In genomic region chr1:52658795-52659194, GRCh38 we compare ENCODE assay signal across 14 cellular contexts. TPM values are rescaled to one million over a fixed set of nuclear protein-coding genes. Genes with fewer than 3 reads are reported as not detected.
DNase-seq lines count a peak whose midpoint lies in the region; ATAC-seq, FAIRE-seq and TF ChIP-seq lines count a peak whose summit lies in the region.
"Had no signal": no experiment of that assay in that cellular context is flagged by ENCODE, and none has a peak within 500 bp of the region (broad histone marks: within the 10 kb centered on the region; RNA-seq: fewer than 3 reads in every experiment).

No MANE protein-coding gene starts in this region.

- H3K4me3 ChIP-seq in NT2/D1 (ENCODE audit: insufficient read length, low read depth) (no peak overlapping the region), GM12878 (no peak overlapping the region), smooth muscle cell (no peak overlapping the region)

- H2AFZ ChIP-seq in GM12878 (ENCODE audit: control insufficient read depth, low read depth, low read length) (no peak overlapping the region), smooth muscle cell (ENCODE audit: low read depth) (no peak overlapping the region)

- CTCF ChIA-PET in activated naive CD4-positive, alpha-beta T cell treated with anti-CD3 and anti-CD28 coated beads, Interleukin-2, amount 10 ng/mL, durations not matched to agents 7 days and 5 days (lab: Charles Lee) = interaction anchor here (1.3 to 1.8 kb wide), 5 partner anchors 10 to 65 kb away, joined by 3 to 6 read pairs (median 4); no protein-coding TSS in a partner anchor
- CTCF ChIA-PET in GM12878 (lab: Yijun Ruan, JAX) = interaction anchor here (1.8 to 1.9 kb wide), 2 partner anchors 10 kb away, joined by 4 read pairs; no protein-coding TSS in a partner anchor

- ATAC-seq in GM12878 = peak; percentile 33
- ATAC-seq in HG02571 (IDR thresholded peaks at IDR 0.05; ENCODE audit: unreplicated experiment) = no peak
- ATAC-seq: SK-N-SH treated with all-trans-retinoic acid at 6 μM for 48 hours had no signal

- FAIRE-seq in GM12878 (lab: Jason Lieb, UNC) (no peak), H54 (lab: Jason Lieb, UNC) (no peak)
- FAIRE-seq: astrocyte had no signal

- SMC1A ChIA-PET in GM12878 (lab: Charles Lee; ENCODE audit: uncharacterized antibody, unreplicated experiment) = interaction anchor here (0.5 to 3.0 kb wide), 7 partner anchors 9 to 1952 kb away, joined by 3 to 26 read pairs (median 4); no protein-coding TSS in a partner anchor

- H3K4me3 Mint-ChIP-seq in activated naive CD4-positive, alpha-beta T cell treated with anti-CD3 and anti-CD28 coated beads, Interleukin-2, amount 50 U/mL, for 24 hours = no peak overlapping the region
- H3K4me3 Mint-ChIP-seq in activated naive CD4-positive, alpha-beta T cell treated with anti-CD3 and anti-CD28 coated beads, Interleukin-2, amount 10 ng/mL, durations not matched to agents 7 days and 5 days = no peak overlapping the region

- H3K27me3 ChIP-seq in NT2/D1 (ENCODE audit: insufficient read depth, insufficient read length) = no peaks in the 10 kb centered on the region
- H3K27me3 ChIP-seq in GM12878 (replicated peaks in 1 of 2; ENCODE audit: control insufficient read depth in 2 of 2, insufficient read depth in 2 of 2, low read length in 1 of 2) = no peaks in the 10 kb centered on the region
- no peaks in the 10 kb centered on the region for H3K27me3 ChIP-seq in smooth muscle cell (ENCODE audit: low read depth)

- intact Hi-C loops in GM12878 (cut with micrococcal nuclease; ENCODE audit: unreplicated experiment) = no loop called here

- no peak for TF ChIP-seq POLR2A in GM12878 (IDR thresholded peaks at IDR 0.05; ENCODE audit: low read depth, low read length)
- TF ChIP-seq POLR2A in H54 (IDR thresholded peaks at IDR 0.05; ENCODE audit: low read depth, low read length) = no peak

- in situ Hi-C loops in GM12878 (cut with MboI) = no loop called here

- H3K9me3 ChIP-seq in NT2/D1 (ENCODE audit: insufficient read depth, low read length) (no peaks in the 10 kb centered on the region), GM12878 (replicated peaks; ENCODE audit: control insufficient read depth, insufficient read depth, low read length) (no peaks in the 10 kb centered on the region), smooth muscle cell (replicated peaks; ENCODE audit: low read depth) (no peaks in the 10 kb centered on the region)

- H3K27me3 Mint-ChIP-seq in activated naive CD4-positive, alpha-beta T cell treated with anti-CD3 and anti-CD28 coated beads, Interleukin-2, amount 50 U/mL, for 24 hours = no peaks in the 10 kb centered on the region
- no peaks in the 10 kb centered on the region for H3K27me3 Mint-ChIP-seq in activated naive CD4-positive, alpha-beta T cell treated with anti-CD3 and anti-CD28 coated beads, Interleukin-2, amount 10 ng/mL, durations not matched to agents 7 days and 5 days

- TF ChIP-seq EP300 in GM12878 (IDR thresholded peaks at IDR 0.05; ENCODE audit: borderline replicate concordance in 1 of 2, control insufficient read depth in 1 of 2, low read depth in 2 of 2, low read length in 2 of 2) = no peak

- no peak for TF ChIP-seq CTCF in GM12878 (IDR thresholded peaks at IDR 0.05 in 2 of 3, conservative IDR thresholded peaks at IDR 0.05 in 1 of 3; ENCODE audit: control insufficient read depth in 2 of 3, extremely low read depth in 1 of 3, insufficient read depth in 1 of 3, low read depth in 3 of 3, low read length in 3 of 3)
- no peak for TF ChIP-seq CTCF in smooth muscle cell (IDR thresholded peaks at IDR 0.05; ENCODE audit: borderline replicate concordance, insufficient read depth, poor library complexity, severe bottlenecking)

- H3K79me2 ChIP-seq in GM12878 (ENCODE audit: control insufficient read depth, insufficient read depth, low read length) (no peaks in the 10 kb centered on the region), smooth muscle cell (ENCODE audit: low read depth) (no peaks in the 10 kb centered on the region)

- DNase-seq in activated naive CD4-positive, alpha-beta T cell treated with anti-CD3 and anti-CD28 coated beads, Interleukin-2, amount 10 ng/mL, durations not matched to agents 7 days and 5 days = no peak
- DNase-seq in NT2/D1 (ENCODE audit: low read depth, low spot score) (no peak), GM12878 (ENCODE audit: low read depth, low spot score) (no peak), smooth muscle cell (lab: John Stamatoyannopoulos, UW; ENCODE audit: unreplicated experiment) (no peak), H54 (ENCODE audit: insufficient read length, low spot score) (no peak), NCI-H1092 treated with DMSO at 0.1 percent for 48 hours (lab: John Stamatoyannopoulos, UW) (no peak)
- DNase-seq: AML-193; effector CD8-positive, alpha-beta T cell; kidney glomerular epithelial cell; NCI-H748 treated with DMSO at 0.1 percent for 48 hours had no signal

- no peak overlapping the region for H3K27ac ChIP-seq in GM12878 (ENCODE audit: control insufficient read depth, insufficient read depth)
- peak overlapping the region; percentile 45 for H3K27ac ChIP-seq in smooth muscle cell (ENCODE audit: low read depth)

- H3K36me3 ChIP-seq in NT2/D1 (ENCODE audit: insufficient read depth, insufficient read length, low read length) (no peaks in the 10 kb centered on the region), GM12878 (ENCODE audit: control insufficient read depth in 2 of 2, insufficient read depth in 2 of 2, low read length in 1 of 2) (no peaks in the 10 kb centered on the region), smooth muscle cell (ENCODE audit: low read depth) (no peaks in the 10 kb centered on the region)

- RAD21 ChIA-PET in GM12878 (lab: Charles Lee; ENCODE audit: unreplicated experiment) = interaction anchor here (1.2 to 2.4 kb wide), 3 partner anchors 20 to 106 kb away, joined by 6 to 11 read pairs (median 6); partner anchors contain the start of gene TUT4

- TF ChIP-seq RAD21 in GM12878 (IDR thresholded peaks at IDR 0.05; ENCODE audit: insufficient read depth, low read depth, low read length) = no peak

- H3K4me1 Mint-ChIP-seq in activated naive CD4-positive, alpha-beta T cell treated with anti-CD3 and anti-CD28 coated beads, Interleukin-2, amount 50 U/mL, for 24 hours = peaks cover 34% of the 10 kb centered on the region
- peaks cover 21% of the 10 kb centered on the region for H3K4me1 Mint-ChIP-seq in activated naive CD4-positive, alpha-beta T cell treated with anti-CD3 and anti-CD28 coated beads, Interleukin-2, amount 10 ng/mL, durations not matched to agents 7 days and 5 days

- H3K9me3 Mint-ChIP-seq in activated naive CD4-positive, alpha-beta T cell treated with anti-CD3 and anti-CD28 coated beads, Interleukin-2, amount 50 U/mL, for 24 hours = no peaks in the 10 kb centered on the region
- H3K9me3 Mint-ChIP-seq in activated naive CD4-positive, alpha-beta T cell treated with anti-CD3 and anti-CD28 coated beads, Interleukin-2, amount 10 ng/mL, durations not matched to agents 7 days and 5 days = no peaks in the 10 kb centered on the region

- H3K4me1 ChIP-seq in NT2/D1 (ENCODE audit: insufficient read depth, insufficient read length) (peaks cover 15% of the 10 kb centered on the region), GM12878 (ENCODE audit: control insufficient read depth, insufficient read depth, low read length) (peaks cover 5% of the 10 kb centered on the region), smooth muscle cell (ENCODE audit: low read depth) (peaks cover 30% of the 10 kb centered on the region)

- H3K9ac ChIP-seq in NT2/D1 (ENCODE audit: insufficient read length, low read depth) = peak overlapping the region; percentile 34
- no peak overlapping the region for H3K9ac ChIP-seq in GM12878 (ENCODE audit: control insufficient read depth, insufficient read depth, low read length)
- H3K9ac ChIP-seq in smooth muscle cell (ENCODE audit: low read depth) = no peak overlapping the region

- H3K27ac Mint-ChIP-seq in activated naive CD4-positive, alpha-beta T cell treated with anti-CD3 and anti-CD28 coated beads, Interleukin-2, amount 50 U/mL, for 24 hours = peak overlapping the region; percentile 82
- H3K27ac Mint-ChIP-seq in activated naive CD4-positive, alpha-beta T cell treated with anti-CD3 and anti-CD28 coated beads, Interleukin-2, amount 10 ng/mL, durations not matched to agents 7 days and 5 days = no peak overlapping the region

- peaks cover 10% of the 10 kb centered on the region for H3F3A ChIP-seq in smooth muscle cell (ENCODE audit: low read depth)

- POLR2A ChIA-PET in GM12878 (lab: Charles Lee) = interaction anchor here (0.9 to 2.0 kb wide), 6 partner anchors 11 to 55 kb away, joined by 3 to 6 read pairs (median 4); partner anchors contain the start of gene SHISAL2A

- WGBS in GM12878 (ENCODE audit: insufficient coverage, insufficient replicate concordance, low lambda C conversion rate, missing lambda C conversion rate) = 55% methylated on average over 1 of the region's 1 CpG
- WGBS in smooth muscle cell (ENCODE audit: low lambda C conversion rate) = 85% methylated on average over 1 of the region's 1 CpG

- H4K20me1 ChIP-seq in GM12878 (ENCODE audit: control insufficient read depth, insufficient read depth) (no peaks in the 10 kb centered on the region), smooth muscle cell (ENCODE audit: low read depth) (no peaks in the 10 kb centered on the region)

- no peak overlapping the region for H3K4me2 ChIP-seq in GM12878 (ENCODE audit: control insufficient read depth, insufficient read depth)
- H3K4me2 ChIP-seq in smooth muscle cell = no peak overlapping the region

- no TSS peak for BruUV-seq in GM12878 (replicated peaks; lab: Mats Ljungman, UMichigan)

- peaks cover 14% of the 10 kb centered on the region for H3K36me3 Mint-ChIP-seq in activated naive CD4-positive, alpha-beta T cell treated with anti-CD3 and anti-CD28 coated beads, Interleukin-2, amount 50 U/mL, for 24 hours
- peaks cover 43% of the 10 kb centered on the region for H3K36me3 Mint-ChIP-seq in activated naive CD4-positive, alpha-beta T cell treated with anti-CD3 and anti-CD28 coated beads, Interleukin-2, amount 10 ng/mL, durations not matched to agents 7 days and 5 days

RNA-seq across cellular contexts. Expression of gene SHISAL2A, which starts 25.8 kb away (rescaled TPM):
- total RNA-seq in GM12878 (2013; cell fraction: nucleolus; rRNA removed) = 0.91 and 1.4 TPM in 2 replicates
- total RNA-seq in GM12878 (2014; rRNA removed) (0.22 and 0.40 TPM in 2 replicates), GM12878 (2014; rRNA removed; fragmentation: Illumina TruSeq; extraction: Trizol) (0.31 and 0.37 TPM in 2 replicates), GM12878 (2021) (0.56 and 0.67 TPM in 2 replicates), smooth muscle cell (2.3 TPM in 1 of 2 replicates, not detected in the other)
- 0.50 TPM for polyA plus RNA-seq in GM12878 (2011; ENCODE audit: low read depth)
- polyA plus RNA-seq in GM12878 (2011; rRNA removed) (0.12 and 0.31 TPM in 2 replicates), GM12878 (2014; fragmentation: Illumina TruSeq; extraction: Trizol) (0.11 and 0.57 TPM in 2 replicates), GM12878 (2014; fragmentation: Nextera tagmentation; extraction: Ambion mirVana) (under 1 TPM; 0.27 to 0.51 TPM), GM12878 (2014; rRNA removed) (0.60 and 0.77 TPM in 2 replicates), GM12878 (2016; fragmentation: Nextera tagmentation; extraction: Ambion mirVana) (under 1 TPM; 0.18 to 0.54 TPM), smooth muscle cell (0.66 and 0.98 TPM in 2 replicates)
- 0.31 and 0.35 TPM in 2 replicates for polyA plus RNA-seq in GM12878 (2011; cell fraction: cytosol; rRNA removed)
- 0.31 and 0.45 TPM in 2 replicates for polyA plus RNA-seq in GM12878 (2011; cell fraction: nucleus; rRNA removed)
- polyA plus RNA-seq in GM12878 (2012) = 0.95 and 1.1 TPM in 2 replicates
- 0.44 TPM in 1 of 2 replicates, not detected in the other for polyA minus RNA-seq in GM12878 (2011; rRNA and poly(A)+ RNA removed)
- polyA minus RNA-seq in GM12878 (2011; cell fraction: cytosol; rRNA and poly(A)+ RNA removed) = not detected in 2 replicates
- polyA minus RNA-seq in GM12878 (2011; cell fraction: nucleus; rRNA and poly(A)+ RNA removed) = not detected in 2 replicates
- total RNA-seq: astrocyte had no signal

RNA-seq across cellular contexts. Expression of gene COA7, which starts 39.4 kb away (rescaled TPM):
- 3.2 and 4.1 TPM in 2 replicates for total RNA-seq in GM12878 (2013; cell fraction: nucleolus; rRNA removed)
- total RNA-seq in GM12878 (2014; rRNA removed) (6.8 and 7.5 TPM in 2 replicates), GM12878 (2014; rRNA removed; fragmentation: Illumina TruSeq; extraction: Trizol) (17.3 and 18.4 TPM in 2 replicates), GM12878 (2021) (20.0 and 20.2 TPM in 2 replicates), smooth muscle cell (3.7 and 4.4 TPM in 2 replicates)
- 7.8 TPM for polyA plus RNA-seq in GM12878 (2011; ENCODE audit: low read depth)
- polyA plus RNA-seq in GM12878 (2011; rRNA removed) (13.7 and 16.1 TPM in 2 replicates), GM12878 (2014; fragmentation: Illumina TruSeq; extraction: Trizol) (15.4 and 15.7 TPM in 2 replicates), GM12878 (2014; fragmentation: Nextera tagmentation; extraction: Ambion mirVana) (10 to 100 TPM; 12.4 to 13.4 TPM), GM12878 (2014; rRNA removed) (13.1 and 14.0 TPM in 2 replicates), GM12878 (2016; fragmentation: Nextera tagmentation; extraction: Ambion mirVana) (10 to 100 TPM; 15.4 to 19.6 TPM), smooth muscle cell (6.3 and 7.3 TPM in 2 replicates)
- 14.9 and 19.2 TPM in 2 replicates for polyA plus RNA-seq in GM12878 (2011; cell fraction: cytosol; rRNA removed)
- 3.9 and 4.1 TPM in 2 replicates for polyA plus RNA-seq in GM12878 (2011; cell fraction: nucleus; rRNA removed)
- 7.1 and 9.2 TPM in 2 replicates for polyA plus RNA-seq in GM12878 (2012)
- 19.2 and 23.5 TPM in 2 replicates for polyA minus RNA-seq in GM12878 (2011; rRNA and poly(A)+ RNA removed)
- polyA minus RNA-seq in GM12878 (2011; cell fraction: cytosol; rRNA and poly(A)+ RNA removed) = 4.9 and 5.6 TPM in 2 replicates
- 0.97 and 2.4 TPM in 2 replicates for polyA minus RNA-seq in GM12878 (2011; cell fraction: nucleus; rRNA and poly(A)+ RNA removed)

RNA-seq across cellular contexts. Expression of gene GPX7, which starts 56.6 kb away (rescaled TPM):
- total RNA-seq in GM12878 (2013; cell fraction: nucleolus; rRNA removed) = 3.5 and 3.6 TPM in 2 replicates
- total RNA-seq in GM12878 (2014; rRNA removed) (4.0 and 4.2 TPM in 2 replicates), GM12878 (2014; rRNA removed; fragmentation: Illumina TruSeq; extraction: Trizol) (2.3 and 2.9 TPM in 2 replicates), GM12878 (2021) (1.9 and 2.6 TPM in 2 replicates), smooth muscle cell (164 and 192 TPM in 2 replicates)
- 5.4 TPM for polyA plus RNA-seq in GM12878 (2011; ENCODE audit: low read depth)
- polyA plus RNA-seq in GM12878 (2011; rRNA removed) (not detected in 2 replicates), GM12878 (2014; fragmentation: Illumina TruSeq; extraction: Trizol) (2.4 and 3.7 TPM in 2 replicates), GM12878 (2014; fragmentation: Nextera tagmentation; extraction: Ambion mirVana) (1 to 10 TPM; 1.9 to 2.2 TPM), GM12878 (2014; rRNA removed) (3.8 and 4.1 TPM in 2 replicates), GM12878 (2016; fragmentation: Nextera tagmentation; extraction: Ambion mirVana) (1 to 10 TPM; 2.3 to 2.5 TPM), smooth muscle cell (136 and 164 TPM in 2 replicates)
- polyA plus RNA-seq in GM12878 (2011; cell fraction: cytosol; rRNA removed) = 0.13 TPM in 1 of 2 replicates, not detected in the other
- polyA plus RNA-seq in GM12878 (2011; cell fraction: nucleus; rRNA removed) = 0.16 TPM in 1 of 2 replicates, not detected in the other
- polyA plus RNA-seq in GM12878 (2012) = 9.1 and 9.8 TPM in 2 replicates
- not detected in 2 replicates for polyA minus RNA-seq in GM12878 (2011; rRNA and poly(A)+ RNA removed)
- not detected in 2 replicates for polyA minus RNA-seq in GM12878 (2011; cell fraction: cytosol; rRNA and poly(A)+ RNA removed)
- not detected in 2 replicates for polyA minus RNA-seq in GM12878 (2011; cell fraction: nucleus; rRNA and poly(A)+ RNA removed)

Comparison
In these comparisons a context has a peak if more than half of its experiments do, and no peak if none do; other contexts are left out.
1. RNA of gene GPX7, which starts 56.6 kb away (total RNA-seq): 164 to 192 TPM in smooth muscle cell; 1.9 to 4.2 TPM in GM12878; every median in the first group is over 10 times any median in the second.